In the genomic region with DNA sequence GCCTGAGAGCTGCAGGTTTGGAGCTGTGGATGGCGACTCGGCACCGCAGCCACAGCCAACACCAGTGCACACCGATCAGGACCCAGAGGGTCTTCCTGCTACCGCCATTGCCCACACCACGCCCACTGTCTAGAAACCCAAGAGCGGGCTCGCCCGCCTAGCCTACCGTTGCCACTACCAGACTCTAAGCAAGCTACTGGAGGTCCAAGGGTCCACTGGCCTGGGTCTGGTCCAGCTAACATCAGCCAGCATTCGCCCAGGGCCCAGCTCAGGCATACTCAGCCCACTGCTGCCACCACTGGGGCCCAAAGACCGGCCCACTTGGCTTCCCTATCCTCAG, we compare ENCODE assay signal across 8 cellular contexts. TPM values are rescaled to one million over a fixed set of nuclear protein-coding genes. Genes with fewer than 3 reads are reported as not detected.
A peak's percentile ranks its signal among the peaks of the same experiment; 100 is the strongest.
DNase-seq lines count a peak whose midpoint lies in the region; ATAC-seq and TF ChIP-seq lines count a peak whose summit lies in the region.
"Had no signal": no experiment of that assay in that cellular context is flagged by ENCODE, and none has a peak within 500 bp of the region (broad histone marks: within the 10 kb centered on the region; RNA-seq: fewer than 3 reads in every experiment).

No MANE protein-coding gene starts in this region.

- peaks cover 24% of the 10 kb centered on the region for H3K27me3 ChIP-seq in H7 (ENCODE audit: control insufficient read depth, insufficient read depth, low read length)
- H3K27me3 ChIP-seq in brain microvascular endothelial cell (replicated peaks): no peaks in the 10 kb centered on the region

- no peak overlapping the region for H3K27ac ChIP-seq in brain microvascular endothelial cell

- no peaks in the 10 kb centered on the region for H3K9me3 Mint-ChIP-seq in neural crest cell

- H3K4me3 Mint-ChIP-seq in neural crest cell: peak overlapping the region; percentile 84

- no peak for ATAC-seq in GM21447 (IDR thresholded peaks at IDR 0.05; ENCODE audit: unreplicated experiment)

- in situ Hi-C loops in brain microvascular endothelial cell (cut with HindIII; ENCODE audit: low pct_ligation_motif_present, low sequenced_read_pairs): no loop called here

- no peak for TF ChIP-seq CTCF in brain microvascular endothelial cell (IDR thresholded peaks at IDR 0.05; ENCODE audit: low read depth, low read length, missing control alignments)
- no peak for TF ChIP-seq CTCF in neural crest cell (conservative IDR thresholded peaks at IDR 0.05)

- H3K4me3 ChIP-seq in H7 (ENCODE audit: insufficient read depth, low read depth, low read length) (peak overlapping the region; percentile 41; the same call in 1 of the 2 replicates), brain microvascular endothelial cell (ENCODE audit: low read depth, low read length) (peak overlapping the region; percentile 58)

- H3K4me1 Mint-ChIP-seq in neural crest cell: peaks cover 13% of the 10 kb centered on the region

- DNase-seq in Daoy (ENCODE audit: low read depth) (peak; percentile 4), H7 (no peak), brain microvascular endothelial cell (no peak), neural crest cell (ENCODE audit: low read depth, low spot score) (no peak), NCI-H1436 treated with DMSO at 0.1 percent for 48 hours (lab: John Stamatoyannopoulos, UW) (no peak), NCI-H774 (lab: John Stamatoyannopoulos, UW) (no peak)
- DNase-seq: DND-41 had no signal

- H3K36me3 Mint-ChIP-seq in neural crest cell (ENCODE audit: low read depth): no peaks in the 10 kb centered on the region

- no peak overlapping the region for H3K27ac Mint-ChIP-seq in neural crest cell (ENCODE audit: unreplicated experiment)

- H3K36me3 ChIP-seq in H7 (replicated peaks; ENCODE audit: control insufficient read depth, insufficient read depth, low read length) (no peaks in the 10 kb centered on the region), brain microvascular endothelial cell (replicated peaks) (no peaks in the 10 kb centered on the region)

- peaks cover 70% of the 10 kb centered on the region for H3K27me3 Mint-ChIP-seq in neural crest cell (ENCODE audit: low read depth)

RNA-seq across cellular contexts. Expression of a gene that starts 30.5 kb away (rescaled TPM):
- total RNA-seq in Daoy (2014; rRNA removed; shearing (Covaris generic)): 18.2 and 27.9 TPM in 2 replicates
- total RNA-seq in H7 (2014; rRNA removed; shearing (Covaris generic)): 12.2 and 14.4 TPM in 2 replicates
- total RNA-seq in neural crest cell: 40.1 and 40.7 TPM in 2 replicates
